8 cellular contexts compared by ENCODE assay signal in genomic region chr2:101766871-101767739, GRCh38.
A peak's percentile ranks its signal among the peaks of the same experiment; 100 is the strongest.
DNase-seq lines count a peak whose midpoint lies in the region; ATAC-seq and TF ChIP-seq lines count a peak whose summit lies in the region.

No MANE protein-coding gene starts in this region.

- WGBS in GM23248 (ENCODE audit: low coverage in 1 of 2, low lambda C conversion rate in 2 of 2, missing lambda C conversion rate in 2 of 2), 2 experiments = 64 to 65% methylated on average over 5 of the region's 5 CpGs
- 67% methylated on average over 5 of the region's 5 CpGs for WGBS in SK-N-SH (ENCODE audit: low lambda C conversion rate)

- DNase-seq in GM23248 = peak; percentile 93
- DNase-seq in SK-N-SH = no peak
- peak; percentile 71 for DNase-seq in foreskin melanocyte
- DNase-seq in activated CD4-positive, CD25-positive, alpha-beta regulatory T cell (lab: John Stamatoyannopoulos, UW) = no peak
- DNase-seq in NCI-H187 (lab: John Stamatoyannopoulos, UW) = no peak
- DNase-seq in mucosa of gallbladder (ENCODE audit: low spot score) = no peak

- peaks cover 29% of the 10 kb centered on the region for H4K20me1 ChIP-seq in GM23248 (ENCODE audit: insufficient read depth)
- peaks cover 96% of the 10 kb centered on the region for H4K20me1 ChIP-seq in SK-N-SH (ENCODE audit: insufficient read depth)

- no peaks in the 10 kb centered on the region for H3K9me3 ChIP-seq in GM23248 (ENCODE audit: low read depth)
- no peaks in the 10 kb centered on the region for H3K9me3 ChIP-seq in SK-N-SH
- no peaks in the 10 kb centered on the region for H3K9me3 ChIP-seq in skeletal muscle tissue (ENCODE audit: control insufficient read depth in 3 of 3, low read length in 3 of 3)

- peaks cover 84% of the 10 kb centered on the region for H3F3A ChIP-seq in GM23248 (ENCODE audit: insufficient read depth)
- H3F3A ChIP-seq in SK-N-SH (replicated peaks; ENCODE audit: insufficient read depth) = peaks cover 25% of the 10 kb centered on the region

- no peak for TF ChIP-seq RAD21 in SK-N-SH (IDR thresholded peaks at IDR 0.05; ENCODE audit: low read length)

- H3K27me3 ChIP-seq in GM23248 (replicated peaks; ENCODE audit: insufficient read depth) = no peaks in the 10 kb centered on the region
- H3K27me3 ChIP-seq in SK-N-SH (ENCODE audit: insufficient read depth) = no peaks in the 10 kb centered on the region
- no peaks in the 10 kb centered on the region for H3K27me3 ChIP-seq in skeletal muscle tissue (ENCODE audit: control insufficient read depth in 3 of 3, insufficient read depth in 3 of 3, low read length in 3 of 3)

- H3K4me1 ChIP-seq in GM23248 (ENCODE audit: insufficient read depth) (peaks cover 94% of the 10 kb centered on the region), SK-N-SH (ENCODE audit: control insufficient read depth in 1 of 2, insufficient read depth in 2 of 2, low read depth in 1 of 2, low read length in 1 of 2) (peaks cover 29 to 67% of the 10 kb centered on the region in 2 experiments), skeletal muscle tissue (ENCODE audit: control insufficient read depth in 3 of 3, insufficient read depth in 3 of 3, low read length in 3 of 3) (peaks cover 32 to 61% (median 50%) of the 10 kb centered on the region in 3 donors)

- POLR2A ChIA-PET in SK-N-SH (lab: Yijun Ruan, JAX) = no interaction called here

- no peak overlapping the region for H2AFZ ChIP-seq in GM23248
- no peak overlapping the region for H2AFZ ChIP-seq in SK-N-SH (ENCODE audit: low read depth)

- no peak for TF ChIP-seq EP300 in SK-N-SH (IDR thresholded peaks at IDR 0.05; ENCODE audit: borderline replicate concordance in 1 of 2, low read depth in 1 of 2, low read length in 1 of 2)

- H3K4me3 ChIP-seq in GM23248 (peak overlapping the region; percentile 25), SK-N-SH (ENCODE audit: low read depth in 2 of 2, low read length in 1 of 2) (peak overlapping the region in 1 of 2 experiments; percentile 1; a peak in 1 of 4 replicates), skeletal muscle tissue (ENCODE audit: low read length in 3 of 3) (no peak overlapping the region)

- no peaks in the 10 kb centered on the region for H3K36me3 ChIP-seq in GM23248 (ENCODE audit: low read depth)
- H3K36me3 ChIP-seq in SK-N-SH (replicated peaks in 1 of 2; ENCODE audit: control insufficient read depth in 1 of 2, insufficient read depth in 2 of 2, low read length in 1 of 2) = no peaks in the 10 kb centered on the region
- H3K36me3 ChIP-seq in skeletal muscle tissue (ENCODE audit: control insufficient read depth in 3 of 3, insufficient read depth in 3 of 3, low read length in 3 of 3) = no peaks in the 10 kb centered on the region

- peaks cover 100% of the 10 kb centered on the region for H3K79me2 ChIP-seq in GM23248 (ENCODE audit: insufficient read depth)
- H3K79me2 ChIP-seq in SK-N-SH (ENCODE audit: insufficient read depth) = peaks cover 100% of the 10 kb centered on the region

- no peaks in the 10 kb centered on the region for H3K9me2 ChIP-seq in GM23248 (ENCODE audit: insufficient read depth)
- H3K9me2 ChIP-seq in SK-N-SH = no peaks in the 10 kb centered on the region

- H3K9ac ChIP-seq in GM23248 (peak overlapping the region; percentile 52), SK-N-SH (peak overlapping the region; percentile 33; the same call in 1 of the 2 replicates), skeletal muscle tissue (ENCODE audit: low read depth in 1 of 3, low read length in 3 of 3) (no peak overlapping the region)

- TF ChIP-seq CTCF in SK-N-SH (IDR thresholded peaks at IDR 0.05) = no peak

- CTCF ChIA-PET in SK-N-SH (lab: Yijun Ruan, JAX) = interaction anchor here (1.1 to 5.5 kb wide), 6 partner anchors 14 to 348 kb away, joined by 3 to 53 read pairs (median 4); no protein-coding TSS in a partner anchor

- H3K4me2 ChIP-seq in GM23248 (ENCODE audit: unreplicated experiment) = peak overlapping the region; percentile 64
- peak overlapping the region; percentile 68 for H3K4me2 ChIP-seq in SK-N-SH

- no peak for ATAC-seq in GM21619 (IDR thresholded peaks at IDR 0.05; ENCODE audit: unreplicated experiment)

- in situ Hi-C loops in GM23248 (cut with MboI) = no loop called here

- H3K27ac ChIP-seq in GM23248 (peak overlapping the region; percentile 71), SK-N-SH (ENCODE audit: low read depth in 2 of 2, low read length in 1 of 2) (peak overlapping the region; percentile 55 to 88), skeletal muscle tissue (ENCODE audit: low read depth, low read length) (peak overlapping the region; percentile 51)

TF ChIP-seq in SK-N-SH, 30 proteins besides CTCF, POLR2A, EP300 and RAD21:
- TF ChIP-seq GABPA (IDR thresholded peaks at IDR 0.05; ENCODE audit: low read depth) (no peak), FOSL2 (IDR thresholded peaks at IDR 0.05; ENCODE audit: borderline replicate concordance, low read depth) (peak; percentile 63; the same call in 1 of the 2 replicates), TEAD4 (IDR thresholded peaks at IDR 0.05; ENCODE audit: borderline replicate concordance, insufficient read depth) (peak; percentile 59), POLR2AphosphoS5 (IDR thresholded peaks at IDR 0.05; ENCODE audit: low read depth, low read length) (peak; percentile 50; the same call in 1 of the 2 replicates), JUND (IDR thresholded peaks at IDR 0.05) (peak; percentile 43; the same call in 1 of the 2 replicates), ZBTB33 (IDR thresholded peaks at IDR 0.05; ENCODE audit: borderline replicate concordance, low read depth) (no peak), RXRA (IDR thresholded peaks at IDR 0.05; ENCODE audit: borderline replicate concordance, low read depth) (peak; percentile 37; the same call in 1 of the 2 replicates), TCF12 (IDR thresholded peaks at IDR 0.05) (peak; percentile 52), REST (IDR thresholded peaks at IDR 0.05; ENCODE audit: low read depth, low read length) (peak; percentile 25; the same call in 1 of the 2 replicates), SMC3 (IDR thresholded peaks at IDR 0.05; ENCODE audit: low read depth, low read length) (no peak)
- TF ChIP-seq, protein P1, sequence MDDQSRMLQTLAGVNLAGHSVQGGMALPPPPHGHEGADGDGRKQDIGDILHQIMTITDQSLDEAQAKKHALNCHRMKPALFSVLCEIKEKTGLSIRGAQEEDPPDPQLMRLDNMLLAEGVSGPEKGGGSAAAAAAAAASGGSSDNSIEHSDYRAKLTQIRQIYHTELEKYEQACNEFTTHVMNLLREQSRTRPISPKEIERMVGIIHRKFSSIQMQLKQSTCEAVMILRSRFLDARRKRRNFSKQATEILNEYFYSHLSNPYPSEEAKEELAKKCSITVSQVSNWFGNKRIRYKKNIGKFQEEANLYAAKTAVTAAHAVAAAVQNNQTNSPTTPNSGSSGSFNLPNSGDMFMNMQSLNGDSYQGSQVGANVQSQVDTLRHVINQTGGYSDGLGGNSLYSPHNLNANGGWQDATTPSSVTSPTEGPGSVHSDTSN (IDR thresholded peaks at IDR 0.05) = 0 out of 2 replicates have a peak, but pooled peaks have one; percentile 9
- TF ChIP-seq, protein P2, sequence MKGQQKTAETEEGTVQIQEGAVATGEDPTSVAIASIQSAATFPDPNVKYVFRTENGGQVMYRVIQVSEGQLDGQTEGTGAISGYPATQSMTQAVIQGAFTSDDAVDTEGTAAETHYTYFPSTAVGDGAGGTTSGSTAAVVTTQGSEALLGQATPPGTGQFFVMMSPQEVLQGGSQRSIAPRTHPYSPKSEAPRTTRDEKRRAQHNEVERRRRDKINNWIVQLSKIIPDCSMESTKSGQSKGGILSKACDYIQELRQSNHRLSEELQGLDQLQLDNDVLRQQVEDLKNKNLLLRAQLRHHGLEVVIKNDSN (IDR thresholded peaks at IDR 0.05; ENCODE audit: borderline replicate concordance, low read depth) = no peak
TF ChIP-seq in SK-N-SH: peak in this region for 8.

Comparison
In these comparisons a context has a peak if more than half of its experiments do, and no peak if none do; other contexts are left out.
1. DNase-seq: peak in GM23248 (single experiment) and foreskin melanocyte (single experiment); none in SK-N-SH (single experiment), activated CD4-positive, CD25-positive, alpha-beta regulatory T cell (0 of 4), NCI-H187 (0 of 2) and mucosa of gallbladder (single experiment).
2. H3K9ac ChIP-seq: peak in GM23248 (single experiment) and SK-N-SH (single experiment); none in skeletal muscle tissue (0 of 3).
3. Peak in every context shown above with its lines, with median percentiles within 50 percentile points of each other: H3K27ac ChIP-seq.